In the genomic region with DNA sequence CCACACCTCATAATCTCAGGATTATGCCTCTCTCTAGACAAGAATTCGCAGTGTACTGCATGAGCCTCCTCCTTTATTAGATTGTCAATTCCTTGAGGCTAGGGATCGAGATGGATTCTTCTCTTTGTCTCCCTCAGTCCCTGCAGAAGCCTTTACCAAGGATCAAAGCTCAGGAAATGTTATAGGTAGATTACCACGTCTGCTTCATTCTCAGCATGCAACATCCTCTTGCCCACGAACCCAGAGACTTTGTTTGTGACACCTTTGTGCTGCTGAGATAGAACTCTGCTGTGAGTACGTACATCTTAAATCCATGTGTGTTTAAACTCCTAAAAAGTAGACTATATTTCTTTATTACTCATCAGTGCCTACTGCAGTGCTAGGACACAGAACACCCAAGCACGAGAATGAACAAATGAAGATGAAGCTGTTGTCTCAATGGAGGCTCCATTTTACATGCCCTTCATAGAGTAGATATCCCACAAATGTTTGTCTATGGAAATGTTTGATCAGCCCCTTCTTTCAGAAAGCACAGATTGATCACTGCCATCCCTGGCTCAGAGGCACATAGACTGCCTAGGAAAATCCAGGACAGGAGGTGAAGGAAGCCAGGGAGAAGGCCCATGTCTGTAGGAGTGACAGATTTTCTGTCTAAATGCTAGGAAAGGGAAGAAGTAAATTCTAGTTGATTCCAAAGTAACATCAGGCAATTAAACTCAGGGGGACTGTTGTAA, we compare ENCODE assay signal across 14 cellular contexts.
A peak's percentile ranks its signal among the peaks of the same experiment; 100 is the strongest.
DNase-seq lines count a peak whose midpoint lies in the region; ATAC-seq, FAIRE-seq and TF ChIP-seq lines count a peak whose summit lies in the region.
"Had no signal": no experiment of that assay in that cellular context is flagged by ENCODE, and none has a peak within 500 bp of the region (broad histone marks: within the 10 kb centered on the region; RNA-seq: fewer than 3 reads in every experiment).

No MANE protein-coding gene starts in this region.

- H3K79me2 ChIP-seq in smooth muscle cell (ENCODE audit: low read depth): no peaks in the 10 kb centered on the region

- H3K27me3 ChIP-seq in HUES64 (ENCODE audit: insufficient read depth, low read length) (no peaks in the 10 kb centered on the region), bronchial epithelial cell (ENCODE audit: control insufficient read depth, insufficient read depth, low read length) (no peaks in the 10 kb centered on the region), muscle layer of colon (ENCODE audit: control insufficient read depth in 1 of 2, insufficient read depth in 2 of 2, low read length in 2 of 2) (no peaks in the 10 kb centered on the region), smooth muscle cell (ENCODE audit: low read depth) (no peaks in the 10 kb centered on the region)

- FAIRE-seq in bronchial epithelial cell (lab: Jason Lieb, UNC): peak; percentile 64

- WGBS in HUES64: 69% methylated on average over 6 of the region's 6 CpGs
- WGBS in smooth muscle cell (ENCODE audit: low lambda C conversion rate): 45% methylated on average over 6 of the region's 6 CpGs

- peaks cover 14% of the 10 kb centered on the region for H3F3A ChIP-seq in smooth muscle cell (ENCODE audit: low read depth)

- H3K36me3 ChIP-seq in HUES64 (ENCODE audit: insufficient read depth, low read length) (no peaks in the 10 kb centered on the region), bronchial epithelial cell (ENCODE audit: control insufficient read depth, insufficient read depth, low read length) (no peaks in the 10 kb centered on the region), muscle layer of colon (ENCODE audit: insufficient read depth, low read length) (no peaks in the 10 kb centered on the region), smooth muscle cell (ENCODE audit: low read depth) (no peaks in the 10 kb centered on the region)

- H3K4me2 ChIP-seq in smooth muscle cell: peak overlapping the region; percentile 65

- no peak overlapping the region for H3K4me3 ChIP-seq in HUES64 (ENCODE audit: low read length)
- H3K4me3 ChIP-seq in bronchial epithelial cell (ENCODE audit: low read depth, low read length): no peak overlapping the region
- H3K4me3 ChIP-seq in muscle layer of colon (ENCODE audit: low read depth in 1 of 2, low read length in 2 of 2): no peak overlapping the region
- no peak overlapping the region for H3K4me3 ChIP-seq in smooth muscle cell
- H3K4me3 ChIP-seq: dorsolateral prefrontal cortex had no signal

- H3K9me3 ChIP-seq in HUES64 (ENCODE audit: insufficient read depth, low read depth, low read length) (no peaks in the 10 kb centered on the region), muscle layer of colon (ENCODE audit: low read length) (no peaks in the 10 kb centered on the region), smooth muscle cell (replicated peaks; ENCODE audit: low read depth) (no peaks in the 10 kb centered on the region)

- H3K4me1 ChIP-seq in HUES64 (ENCODE audit: insufficient read depth, low read length) (peaks cover 28% of the 10 kb centered on the region), muscle layer of colon (ENCODE audit: insufficient read depth, low read length) (peaks cover 42% of the 10 kb centered on the region), smooth muscle cell (ENCODE audit: low read depth) (peaks cover 13% of the 10 kb centered on the region)

- no peak overlapping the region; the same call in 1 of the 2 replicates for H3K9ac ChIP-seq in HUES64 (ENCODE audit: low read depth, low read length)
- H3K9ac ChIP-seq in muscle layer of colon (ENCODE audit: low read length): no peak overlapping the region
- no peak overlapping the region for H3K9ac ChIP-seq in smooth muscle cell (ENCODE audit: low read depth)

- TF ChIP-seq CTCF in bronchial epithelial cell (IDR thresholded peaks at IDR 0.05; ENCODE audit: insufficient read depth, low read length, severe bottlenecking): no peak
- TF ChIP-seq CTCF in smooth muscle cell (IDR thresholded peaks at IDR 0.05; ENCODE audit: borderline replicate concordance, insufficient read depth, poor library complexity, severe bottlenecking): no peak

- 0 out of 2 replicates have a peak overlapping the region, but pooled peaks have one; percentile 8 for H3K27ac ChIP-seq in HUES64 (ENCODE audit: low read depth, low read length)
- H3K27ac ChIP-seq in muscle layer of colon (ENCODE audit: low read depth, low read length): peak overlapping the region; percentile 56
- H3K27ac ChIP-seq in smooth muscle cell (ENCODE audit: low read depth): peak overlapping the region; percentile 85

- no peak for DNase-seq in bronchial epithelial cell (ENCODE audit: low read depth)
- no peak for DNase-seq in smooth muscle cell (lab: John Stamatoyannopoulos, UW; ENCODE audit: unreplicated experiment)
- DNase-seq in left lobe of liver (ENCODE audit: low spot score): no peak
- DNase-seq in COLO668 (lab: John Stamatoyannopoulos, UW; ENCODE audit: unreplicated experiment): no peak
- DNase-seq: activated CD4-positive, CD25-positive, alpha-beta regulatory T cell; activated effector memory CD4-positive, alpha-beta T cell treated with anti-CD3 and anti-CD28 coated beads, Interleukin-2, amount 50 U/mL, for 16 hours; naive thymus-derived CD4-positive, alpha-beta T cell; NCI-H1048; T-helper 17 cell had no signal

- H4K20me1 ChIP-seq in smooth muscle cell (ENCODE audit: low read depth): no peaks in the 10 kb centered on the region

- H2AFZ ChIP-seq in smooth muscle cell (ENCODE audit: low read depth): no peak overlapping the region

- ATAC-seq in GM18909 (IDR thresholded peaks at IDR 0.05; ENCODE audit: poor library complexity, unreplicated experiment) (no peak), GM18861 (IDR thresholded peaks at IDR 0.05; ENCODE audit: unreplicated experiment) (no peak), left lobe of liver (no peak)
- ATAC-seq: naive thymus-derived CD4-positive, alpha-beta T cell; T-helper 17 cell had no signal

Comparison
In these comparisons a context has a peak if more than half of its experiments do, and no peak if none do; other contexts are left out.
1. H3K27ac ChIP-seq: peak in every context shown above with its lines; median percentile 85 in smooth muscle cell; 56 in muscle layer of colon; 8 in HUES64.